Comparison of ENCODE assay signal across 1 cellular context in the genomic region with DNA sequence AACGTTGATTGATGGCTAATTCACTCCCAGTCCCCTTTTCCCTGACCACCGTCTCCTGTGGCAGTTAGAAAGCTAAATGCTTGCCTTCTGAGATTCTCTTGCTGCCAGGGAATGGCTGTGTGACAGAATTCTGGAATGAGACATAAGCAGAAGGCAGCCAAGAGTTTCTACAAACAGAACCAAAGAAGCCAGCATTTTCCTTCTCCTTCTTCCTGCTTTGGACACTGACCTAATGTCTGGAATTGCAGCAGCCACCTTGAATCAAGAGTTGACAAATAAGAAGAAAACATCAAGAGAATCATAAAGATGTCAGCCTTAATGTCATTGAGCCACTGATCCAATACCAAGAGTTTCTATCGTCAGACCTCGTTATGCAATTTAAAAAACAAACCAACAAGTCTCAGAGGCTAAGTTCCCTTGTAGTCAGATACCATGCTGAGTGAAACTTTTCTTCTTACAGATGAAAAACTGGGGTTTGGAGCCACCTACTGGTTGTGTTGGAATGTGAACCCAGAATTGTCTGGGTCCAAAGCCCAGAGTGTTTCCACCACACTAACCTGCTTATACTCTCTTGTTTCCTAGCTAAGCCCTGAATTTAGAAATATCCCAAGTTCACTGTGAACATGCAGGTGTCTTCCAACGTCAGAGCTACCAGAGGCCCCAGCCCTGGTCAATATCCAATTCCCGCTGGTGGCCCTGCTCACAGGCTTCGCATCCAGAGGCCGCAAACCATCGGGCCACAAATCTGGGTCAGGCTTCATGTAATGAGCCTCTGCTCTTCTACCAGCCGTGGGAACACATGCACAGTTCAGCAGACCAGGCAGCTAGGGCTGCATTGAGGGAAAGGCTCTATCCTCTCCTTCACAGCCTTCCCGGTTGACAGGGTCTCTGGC.
TF ChIP-seq lines count a peak whose summit lies in the region.

No MANE protein-coding gene starts in this region.

TF ChIP-seq in K562, 482 proteins besides CTCF, POLR2A, EP300 and RAD21 (continued from another document):
- TF ChIP-seq PATZ1 (CRISPR knock-in tag; IDR thresholded peaks at IDR 0.05; ENCODE audit: borderline replicate concordance) (no peak), TCF15 (CRISPR knock-in tag; IDR thresholded peaks at IDR 0.05) (no peak), STAG1 (CRISPR knock-in tag; IDR thresholded peaks at IDR 0.05; ENCODE audit: borderline replicate concordance) (peak; percentile 70; the same call in 1 of the 2 replicates), ZEB2 (IDR thresholded peaks at IDR 0.05) (no peak), TFE3 (CRISPR knock-in tag; IDR thresholded peaks at IDR 0.05) (no peak), CBX5 (IDR thresholded peaks at IDR 0.05; ENCODE audit: borderline replicate concordance, low read depth) (no peak)
- TF ChIP-seq, protein P1, sequence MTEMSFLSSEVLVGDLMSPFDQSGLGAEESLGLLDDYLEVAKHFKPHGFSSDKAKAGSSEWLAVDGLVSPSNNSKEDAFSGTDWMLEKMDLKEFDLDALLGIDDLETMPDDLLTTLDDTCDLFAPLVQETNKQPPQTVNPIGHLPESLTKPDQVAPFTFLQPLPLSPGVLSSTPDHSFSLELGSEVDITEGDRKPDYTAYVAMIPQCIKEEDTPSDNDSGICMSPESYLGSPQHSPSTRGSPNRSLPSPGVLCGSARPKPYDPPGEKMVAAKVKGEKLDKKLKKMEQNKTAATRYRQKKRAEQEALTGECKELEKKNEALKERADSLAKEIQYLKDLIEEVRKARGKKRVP (CRISPR knock-in tag; IDR thresholded peaks at IDR 0.05): no peak
